Comparison of ENCODE assay signal across 1 cellular context in the genomic region with DNA sequence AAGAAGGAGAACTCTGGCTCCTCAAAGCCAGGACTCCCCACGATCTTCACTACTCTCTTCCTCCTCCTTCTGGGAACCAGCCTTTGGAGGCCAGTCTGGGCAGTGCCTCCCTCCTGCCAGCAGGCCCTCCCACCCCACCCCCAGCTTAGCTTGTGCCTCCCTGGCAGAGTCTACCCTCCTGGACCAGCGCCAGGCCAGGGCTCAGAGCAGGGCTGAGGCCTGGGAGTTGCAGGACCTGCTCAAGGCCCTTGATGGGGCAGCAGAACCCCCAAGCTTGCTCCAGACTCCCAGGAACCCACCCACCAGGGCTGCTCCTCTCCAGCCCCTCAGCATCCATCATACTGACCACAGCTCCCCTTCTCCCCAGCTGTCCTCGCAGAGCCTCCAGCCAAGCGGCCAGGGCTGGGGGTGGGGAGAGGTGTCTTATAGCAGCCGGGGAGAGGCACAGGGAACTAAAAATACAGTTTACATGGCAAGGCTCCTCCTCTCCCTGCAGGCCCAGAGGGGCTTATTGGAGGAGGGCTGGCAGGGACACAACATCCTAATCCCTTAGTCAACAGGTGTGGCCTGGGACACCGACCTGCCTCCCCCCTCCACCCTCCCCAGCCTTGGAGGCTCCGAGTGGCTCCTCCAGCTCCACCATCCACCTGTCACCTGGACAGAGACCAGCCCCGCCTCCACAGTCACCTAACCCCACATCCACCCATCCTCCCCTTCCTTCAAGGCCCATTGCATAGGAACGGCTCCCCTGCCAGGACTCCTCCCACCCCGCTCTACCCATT.
TF ChIP-seq lines count a peak whose summit lies in the region.

No MANE protein-coding gene starts in this region.

TF ChIP-seq in WTC11, 78 proteins besides CTCF, POLR2A, EP300 and RAD21 (continued from another document):
- TF ChIP-seq, protein P1, sequence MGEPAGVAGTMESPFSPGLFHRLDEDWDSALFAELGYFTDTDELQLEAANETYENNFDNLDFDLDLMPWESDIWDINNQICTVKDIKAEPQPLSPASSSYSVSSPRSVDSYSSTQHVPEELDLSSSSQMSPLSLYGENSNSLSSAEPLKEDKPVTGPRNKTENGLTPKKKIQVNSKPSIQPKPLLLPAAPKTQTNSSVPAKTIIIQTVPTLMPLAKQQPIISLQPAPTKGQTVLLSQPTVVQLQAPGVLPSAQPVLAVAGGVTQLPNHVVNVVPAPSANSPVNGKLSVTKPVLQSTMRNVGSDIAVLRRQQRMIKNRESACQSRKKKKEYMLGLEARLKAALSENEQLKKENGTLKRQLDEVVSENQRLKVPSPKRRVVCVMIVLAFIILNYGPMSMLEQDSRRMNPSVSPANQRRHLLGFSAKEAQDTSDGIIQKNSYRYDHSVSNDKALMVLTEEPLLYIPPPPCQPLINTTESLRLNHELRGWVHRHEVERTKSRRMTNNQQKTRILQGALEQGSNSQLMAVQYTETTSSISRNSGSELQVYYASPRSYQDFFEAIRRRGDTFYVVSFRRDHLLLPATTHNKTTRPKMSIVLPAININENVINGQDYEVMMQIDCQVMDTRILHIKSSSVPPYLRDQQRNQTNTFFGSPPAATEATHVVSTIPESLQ (CRISPR knock-in tag; IDR thresholded peaks at IDR 0.05) = no peak
- TF ChIP-seq FOXJ3 (CRISPR knock-in tag; IDR thresholded peaks at IDR 0.05; ENCODE audit: borderline replicate concordance) (no peak), IRF2 (CRISPR knock-in tag; IDR thresholded peaks at IDR 0.05; ENCODE audit: borderline replicate concordance, low read depth) (no peak), NR3C1 (CRISPR knock-in tag; conservative IDR thresholded peaks at IDR 0.05; ENCODE audit: low read depth) (no peak), GABPB1 (CRISPR knock-in tag; IDR thresholded peaks at IDR 0.05) (no peak), FOXP1 (CRISPR knock-in tag; IDR thresholded peaks at IDR 0.05; ENCODE audit: borderline replicate concordance) (no peak; the same call in 1 of the 2 replicates), FOXK1 (CRISPR knock-in tag; IDR thresholded peaks at IDR 0.05) (no peak), SMAD4 (CRISPR knock-in tag; IDR thresholded peaks at IDR 0.05) (no peak), KAT7 (CRISPR knock-in tag; IDR thresholded peaks at IDR 0.05; ENCODE audit: borderline replicate concordance) (no peak), SP1 (CRISPR knock-in tag; conservative IDR thresholded peaks at IDR 0.05) (no peak), JUN (CRISPR knock-in tag; IDR thresholded peaks at IDR 0.05) (no peak)
- TF ChIP-seq, protein P2, sequence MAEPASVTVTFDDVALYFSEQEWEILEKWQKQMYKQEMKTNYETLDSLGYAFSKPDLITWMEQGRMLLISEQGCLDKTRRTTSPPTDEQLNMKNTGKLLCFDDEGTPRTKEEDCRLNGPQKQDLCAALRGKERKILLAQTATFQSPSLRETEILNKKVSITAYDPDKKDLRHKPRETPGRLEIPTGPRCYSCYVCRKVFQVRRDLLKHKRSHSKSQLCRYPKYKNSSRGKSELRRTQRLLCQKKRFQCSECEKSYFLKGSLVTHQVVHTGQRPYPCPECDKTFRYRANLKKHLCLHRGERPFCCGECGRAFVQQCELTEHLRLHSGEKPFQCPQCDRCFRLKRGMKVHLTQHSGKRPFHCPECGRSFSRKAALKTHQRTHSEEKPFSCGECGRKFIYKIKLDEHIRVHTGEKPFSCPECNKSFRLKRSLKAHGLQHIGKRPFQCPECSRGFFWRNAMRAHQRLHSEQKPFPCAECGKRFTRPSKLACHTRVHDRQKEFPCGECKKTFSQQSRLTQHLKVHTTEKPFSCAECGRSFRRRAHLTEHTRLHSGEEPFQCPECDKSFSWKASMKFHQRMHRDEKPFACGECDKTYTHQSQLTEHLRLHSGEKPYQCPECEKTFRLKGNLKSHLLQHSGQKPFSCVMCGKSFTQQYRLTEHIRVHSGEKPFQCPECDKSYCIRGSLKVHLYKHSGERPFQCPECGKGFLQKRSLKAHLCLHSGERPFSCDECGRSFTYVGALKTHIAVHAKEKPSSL (CRISPR knock-in tag; conservative IDR thresholded peaks at IDR 0.05) = no peak
- TF ChIP-seq, protein P3, sequence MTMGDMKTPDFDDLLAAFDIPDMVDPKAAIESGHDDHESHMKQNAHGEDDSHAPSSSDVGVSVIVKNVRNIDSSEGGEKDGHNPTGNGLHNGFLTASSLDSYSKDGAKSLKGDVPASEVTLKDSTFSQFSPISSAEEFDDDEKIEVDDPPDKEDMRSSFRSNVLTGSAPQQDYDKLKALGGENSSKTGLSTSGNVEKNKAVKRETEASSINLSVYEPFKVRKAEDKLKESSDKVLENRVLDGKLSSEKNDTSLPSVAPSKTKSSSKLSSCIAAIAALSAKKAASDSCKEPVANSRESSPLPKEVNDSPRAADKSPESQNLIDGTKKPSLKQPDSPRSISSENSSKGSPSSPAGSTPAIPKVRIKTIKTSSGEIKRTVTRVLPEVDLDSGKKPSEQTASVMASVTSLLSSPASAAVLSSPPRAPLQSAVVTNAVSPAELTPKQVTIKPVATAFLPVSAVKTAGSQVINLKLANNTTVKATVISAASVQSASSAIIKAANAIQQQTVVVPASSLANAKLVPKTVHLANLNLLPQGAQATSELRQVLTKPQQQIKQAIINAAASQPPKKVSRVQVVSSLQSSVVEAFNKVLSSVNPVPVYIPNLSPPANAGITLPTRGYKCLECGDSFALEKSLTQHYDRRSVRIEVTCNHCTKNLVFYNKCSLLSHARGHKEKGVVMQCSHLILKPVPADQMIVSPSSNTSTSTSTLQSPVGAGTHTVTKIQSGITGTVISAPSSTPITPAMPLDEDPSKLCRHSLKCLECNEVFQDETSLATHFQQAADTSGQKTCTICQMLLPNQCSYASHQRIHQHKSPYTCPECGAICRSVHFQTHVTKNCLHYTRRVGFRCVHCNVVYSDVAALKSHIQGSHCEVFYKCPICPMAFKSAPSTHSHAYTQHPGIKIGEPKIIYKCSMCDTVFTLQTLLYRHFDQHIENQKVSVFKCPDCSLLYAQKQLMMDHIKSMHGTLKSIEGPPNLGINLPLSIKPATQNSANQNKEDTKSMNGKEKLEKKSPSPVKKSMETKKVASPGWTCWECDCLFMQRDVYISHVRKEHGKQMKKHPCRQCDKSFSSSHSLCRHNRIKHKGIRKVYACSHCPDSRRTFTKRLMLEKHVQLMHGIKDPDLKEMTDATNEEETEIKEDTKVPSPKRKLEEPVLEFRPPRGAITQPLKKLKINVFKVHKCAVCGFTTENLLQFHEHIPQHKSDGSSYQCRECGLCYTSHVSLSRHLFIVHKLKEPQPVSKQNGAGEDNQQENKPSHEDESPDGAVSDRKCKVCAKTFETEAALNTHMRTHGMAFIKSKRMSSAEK (CRISPR knock-in tag; IDR thresholded peaks at IDR 0.05; ENCODE audit: borderline replicate concordance) = no peak
- TF ChIP-seq, protein P4, sequence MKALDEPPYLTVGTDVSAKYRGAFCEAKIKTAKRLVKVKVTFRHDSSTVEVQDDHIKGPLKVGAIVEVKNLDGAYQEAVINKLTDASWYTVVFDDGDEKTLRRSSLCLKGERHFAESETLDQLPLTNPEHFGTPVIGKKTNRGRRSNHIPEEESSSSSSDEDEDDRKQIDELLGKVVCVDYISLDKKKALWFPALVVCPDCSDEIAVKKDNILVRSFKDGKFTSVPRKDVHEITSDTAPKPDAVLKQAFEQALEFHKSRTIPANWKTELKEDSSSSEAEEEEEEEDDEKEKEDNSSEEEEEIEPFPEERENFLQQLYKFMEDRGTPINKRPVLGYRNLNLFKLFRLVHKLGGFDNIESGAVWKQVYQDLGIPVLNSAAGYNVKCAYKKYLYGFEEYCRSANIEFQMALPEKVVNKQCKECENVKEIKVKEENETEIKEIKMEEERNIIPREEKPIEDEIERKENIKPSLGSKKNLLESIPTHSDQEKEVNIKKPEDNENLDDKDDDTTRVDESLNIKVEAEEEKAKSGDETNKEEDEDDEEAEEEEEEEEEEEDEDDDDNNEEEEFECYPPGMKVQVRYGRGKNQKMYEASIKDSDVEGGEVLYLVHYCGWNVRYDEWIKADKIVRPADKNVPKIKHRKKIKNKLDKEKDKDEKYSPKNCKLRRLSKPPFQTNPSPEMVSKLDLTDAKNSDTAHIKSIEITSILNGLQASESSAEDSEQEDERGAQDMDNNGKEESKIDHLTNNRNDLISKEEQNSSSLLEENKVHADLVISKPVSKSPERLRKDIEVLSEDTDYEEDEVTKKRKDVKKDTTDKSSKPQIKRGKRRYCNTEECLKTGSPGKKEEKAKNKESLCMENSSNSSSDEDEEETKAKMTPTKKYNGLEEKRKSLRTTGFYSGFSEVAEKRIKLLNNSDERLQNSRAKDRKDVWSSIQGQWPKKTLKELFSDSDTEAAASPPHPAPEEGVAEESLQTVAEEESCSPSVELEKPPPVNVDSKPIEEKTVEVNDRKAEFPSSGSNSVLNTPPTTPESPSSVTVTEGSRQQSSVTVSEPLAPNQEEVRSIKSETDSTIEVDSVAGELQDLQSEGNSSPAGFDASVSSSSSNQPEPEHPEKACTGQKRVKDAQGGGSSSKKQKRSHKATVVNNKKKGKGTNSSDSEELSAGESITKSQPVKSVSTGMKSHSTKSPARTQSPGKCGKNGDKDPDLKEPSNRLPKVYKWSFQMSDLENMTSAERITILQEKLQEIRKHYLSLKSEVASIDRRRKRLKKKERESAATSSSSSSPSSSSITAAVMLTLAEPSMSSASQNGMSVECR (CRISPR knock-in tag; IDR thresholded peaks at IDR 0.05; ENCODE audit: borderline replicate concordance) = no peak
